ENCODE assay signal across 18 cellular contexts in genomic region chr5:32145378-32145777, GRCh38. TPM values are rescaled to one million over a fixed set of nuclear protein-coding genes. Genes with fewer than 3 reads are reported as not detected.
DNase-seq lines count a peak whose midpoint lies in the region; ATAC-seq and TF ChIP-seq lines count a peak whose summit lies in the region.
"Had no signal": no experiment of that assay in that cellular context is flagged by ENCODE, and none has a peak within 500 bp of the region (broad histone marks: within the 10 kb centered on the region; RNA-seq: fewer than 3 reads in every experiment).

No MANE protein-coding gene starts in this region.

- POLR2A ChIA-PET in PC-9 (lab: Charles Lee; ENCODE audit: unreplicated experiment): no interaction called here

- no peak overlapping the region for H3K4me2 ChIP-seq in PC-9

- TF ChIP-seq CTCF in PC-9 (conservative IDR thresholded peaks at IDR 0.05): no peak
- TF ChIP-seq CTCF in heart left ventricle (IDR thresholded peaks at IDR 0.05): no peak
- TF ChIP-seq CTCF in prostate gland (IDR thresholded peaks at IDR 0.05): no peak
- TF ChIP-seq CTCF in Calu3 (IDR thresholded peaks at IDR 0.05; ENCODE audit: unreplicated experiment): no peak
- no peak for TF ChIP-seq CTCF in ascending aorta (IDR thresholded peaks at IDR 0.05)

- H3K4me3 Mint-ChIP-seq in activated T-cell treated with anti-CD3 and anti-CD28 coated beads, Interleukin-2, amount 50 U/mL, for 72 hours: no peak overlapping the region
- H3K4me3 Mint-ChIP-seq in activated T-cell treated with anti-CD3 and anti-CD28 coated beads, Interleukin-2, amount 50 U/mL, for 4 hours: no peak overlapping the region
- H3K4me3 Mint-ChIP-seq in Calu3 (ENCODE audit: low read depth, unreplicated experiment): no peak overlapping the region

- peaks cover 41% of the 10 kb centered on the region for H3K4me1 Mint-ChIP-seq in activated T-cell treated with anti-CD3 and anti-CD28 coated beads, Interleukin-2, amount 50 U/mL, for 72 hours (ENCODE audit: low read depth)
- peaks cover 47% of the 10 kb centered on the region for H3K4me1 Mint-ChIP-seq in activated T-cell treated with anti-CD3 and anti-CD28 coated beads, Interleukin-2, amount 50 U/mL, for 4 hours (ENCODE audit: low read depth)
- H3K4me1 Mint-ChIP-seq in Calu3 (ENCODE audit: low read depth, unreplicated experiment): peaks cover 43% of the 10 kb centered on the region

- H3K4me3 ChIP-seq in PC-9 (no peak overlapping the region), heart left ventricle (no peak overlapping the region), prostate gland (no peak overlapping the region), ascending aorta (no peak overlapping the region)
- H3K4me3 ChIP-seq: left lung, SJSA1, stomach had no signal

- H3K36me3 ChIP-seq in PC-9 (ENCODE audit: low read depth): no peaks in the 10 kb centered on the region
- peaks cover 0 to 9% (median 0%) of the 10 kb centered on the region in 9 donors for H3K36me3 ChIP-seq in heart left ventricle
- no peaks in the 10 kb centered on the region for H3K36me3 ChIP-seq in prostate gland
- no peaks in the 10 kb centered on the region for H3K36me3 ChIP-seq in ascending aorta
- H3K36me3 ChIP-seq: SJSA1 had no signal

- H3K9me3 ChIP-seq in PC-9 (ENCODE audit: insufficient read depth, low read depth): no peaks in the 10 kb centered on the region
- H3K9me3 ChIP-seq in heart left ventricle: no peaks in the 10 kb centered on the region
- no peaks in the 10 kb centered on the region for H3K9me3 ChIP-seq in prostate gland
- H3K9me3 ChIP-seq in ascending aorta: no peaks in the 10 kb centered on the region
- H3K9me3 ChIP-seq: Caco-2, left lung, SJSA1, stomach had no signal

- no peaks in the 10 kb centered on the region for H3K27me3 Mint-ChIP-seq in activated T-cell treated with anti-CD3 and anti-CD28 coated beads, Interleukin-2, amount 50 U/mL, for 72 hours (ENCODE audit: low read depth)
- no peaks in the 10 kb centered on the region for H3K27me3 Mint-ChIP-seq in activated T-cell treated with anti-CD3 and anti-CD28 coated beads, Interleukin-2, amount 50 U/mL, for 4 hours (ENCODE audit: low read depth)
- H3K27me3 Mint-ChIP-seq in Calu3 (ENCODE audit: unreplicated experiment): no peaks in the 10 kb centered on the region

- H4K20me1 ChIP-seq in PC-9 (ENCODE audit: insufficient read depth): peaks cover 75% of the 10 kb centered on the region

- no peaks in the 10 kb centered on the region for H3K9me3 Mint-ChIP-seq in activated T-cell treated with anti-CD3 and anti-CD28 coated beads, Interleukin-2, amount 50 U/mL, for 72 hours
- no peaks in the 10 kb centered on the region for H3K9me3 Mint-ChIP-seq in activated T-cell treated with anti-CD3 and anti-CD28 coated beads, Interleukin-2, amount 50 U/mL, for 4 hours
- H3K9me3 Mint-ChIP-seq in Calu3 (ENCODE audit: low read depth, unreplicated experiment): no peaks in the 10 kb centered on the region

- H3K4me1 ChIP-seq in PC-9 (replicated peaks; ENCODE audit: insufficient read depth): no peaks in the 10 kb centered on the region
- H3K4me1 ChIP-seq in heart left ventricle: peaks cover 11 to 70% (median 58%) of the 10 kb centered on the region in 12 donors
- H3K4me1 ChIP-seq in prostate gland (replicated peaks): peaks cover 16% of the 10 kb centered on the region
- H3K4me1 ChIP-seq in ascending aorta: peaks cover 0 to 21% of the 10 kb centered on the region in 2 donors
- H3K4me1 ChIP-seq: SJSA1 had no signal

- TF ChIP-seq POLR2A in heart left ventricle (IDR thresholded peaks at IDR 0.05): no peak
- TF ChIP-seq POLR2A in prostate gland (IDR thresholded peaks at IDR 0.05): no peak

- BruUV-seq in PC-9 (replicated peaks; lab: Mats Ljungman, UMichigan) (no TSS peak), Calu3 (replicated peaks; lab: Mats Ljungman, UMichigan) (no TSS peak)

- CTCF ChIA-PET in PC-9 (lab: Charles Lee): no interaction called here
- CTCF ChIA-PET in Calu3 (lab: Charles Lee): interaction anchor here (0.6 kb wide), 1 partner anchor 388 kb away, joined by 3 read pairs; no protein-coding TSS in a partner anchor

- H3K36me3 Mint-ChIP-seq in activated T-cell treated with anti-CD3 and anti-CD28 coated beads, Interleukin-2, amount 50 U/mL, for 72 hours (ENCODE audit: insufficient read depth in 2 of 2): peaks cover 0 to 26% of the 10 kb centered on the region in 2 donors
- H3K36me3 Mint-ChIP-seq in activated T-cell treated with anti-CD3 and anti-CD28 coated beads, Interleukin-2, amount 50 U/mL, for 4 hours (ENCODE audit: insufficient read depth): peaks cover 16% of the 10 kb centered on the region
- peaks cover 12% of the 10 kb centered on the region for H3K36me3 Mint-ChIP-seq in Calu3 (ENCODE audit: insufficient read depth, unreplicated experiment)

- WGBS in heart left ventricle, 4 donors: 22 to 58% (median 44%) methylated on average over 2 of the region's 2 CpGs
- 42% methylated on average over 2 of the region's 2 CpGs for WGBS in prostate gland

- peaks cover 16% of the 10 kb centered on the region for H3F3A ChIP-seq in PC-9 (ENCODE audit: insufficient read depth, low read depth)

- DNase-seq in activated T-cell treated with anti-CD3 and anti-CD28 coated beads, Interleukin-2, amount 50 U/mL, for 72 hours: no peak
- DNase-seq in activated T-cell treated with anti-CD3 and anti-CD28 coated beads, Interleukin-2, amount 50 U/mL, for 4 hours: no peak
- no peak for DNase-seq in PC-9
- no peak for DNase-seq in heart left ventricle
- no peak for DNase-seq in prostate gland (ENCODE audit: low spot score)
- no peak for DNase-seq in Calu3
- DNase-seq in DMS153 treated with DMSO at 0.1 percent for 48 hours (lab: John Stamatoyannopoulos, UW; ENCODE audit: unreplicated experiment): no peak
- DNase-seq in ascending aorta (ENCODE audit: low spot score in 2 of 2): no peak
- DNase-seq: activated CD4-positive, alpha-beta T cell treated with anti-CD3 and anti-CD28 coated beads, Interleukin-2, amount 50 U/mL, for 1 hour; activated effector memory CD4-positive, alpha-beta T cell treated with anti-CD3 and anti-CD28 coated beads, Interleukin-2, amount 50 U/mL, for 16 hours; Caco-2; left lung; NCI-H2081; NCI-H446 treated with DMSO at 0.1 percent for 48 hours; T-helper 1 cell had no signal

- ATAC-seq in activated T-cell treated with anti-CD3 and anti-CD28 coated beads, Interleukin-2, amount 50 U/mL, for 72 hours (replicated peaks in 1 of 2): no peak
- ATAC-seq in activated T-cell treated with anti-CD3 and anti-CD28 coated beads, Interleukin-2, amount 50 U/mL, for 4 hours: no peak
- peak; percentile 7 to 31 (median 18) for ATAC-seq in heart left ventricle
- ATAC-seq: left lung, Panc1 had no signal

- no peaks in the 10 kb centered on the region for H3K27me3 ChIP-seq in PC-9 (ENCODE audit: insufficient read depth, low read depth)
- no peaks in the 10 kb centered on the region for H3K27me3 ChIP-seq in heart left ventricle
- no peaks in the 10 kb centered on the region for H3K27me3 ChIP-seq in prostate gland (replicated peaks; ENCODE audit: insufficient read depth)
- no peaks in the 10 kb centered on the region for H3K27me3 ChIP-seq in ascending aorta
- H3K27me3 ChIP-seq: left lung, SJSA1, stomach had no signal

- peaks cover 78% of the 10 kb centered on the region for H3K79me2 ChIP-seq in PC-9 (ENCODE audit: low read depth)

- peak overlapping the region; percentile 7 for H3K27ac Mint-ChIP-seq in activated T-cell treated with anti-CD3 and anti-CD28 coated beads, Interleukin-2, amount 50 U/mL, for 72 hours
- no peak overlapping the region for H3K27ac Mint-ChIP-seq in Calu3 (ENCODE audit: unreplicated experiment)

- no peak overlapping the region for H2AFZ ChIP-seq in PC-9

- H3K9me2 ChIP-seq in PC-9 (ENCODE audit: insufficient read depth): no peaks in the 10 kb centered on the region

- intact Hi-C loops in PC-9 (cut with micrococcal nuclease; ENCODE audit: unreplicated experiment) (no loop called here), heart left ventricle (cut with DNase I) (no loop called here), prostate gland (cut with DNase I) (no loop called here), Calu3 (cut with micrococcal nuclease; ENCODE audit: unreplicated experiment) (no loop called here), ascending aorta (cut with DNase I) (no loop called here)

- H3K27ac ChIP-seq in PC-9 (peak overlapping the region; percentile 0; the same call in 1 of the 2 replicates), heart left ventricle (peak overlapping the region in 11 of 12 donors; percentile 1 to 52 (median 28)), prostate gland (peak overlapping the region; percentile 40 to 73), ascending aorta (no peak overlapping the region)
- H3K27ac ChIP-seq: left lung, SJSA1 had no signal

RNA-seq across cellular contexts. Expression of gene GOLPH3, which starts 28.7 kb away (rescaled TPM):
- 10 to 100 TPM; 72.3 to 73.2 TPM for total RNA-seq in activated T-cell treated with anti-CD3 and anti-CD28 coated beads, Interleukin-2, amount 50 U/mL, for 72 hours
- total RNA-seq in activated T-cell treated with anti-CD3 and anti-CD28 coated beads, Interleukin-2, amount 50 U/mL, for 4 hours: 100 to 1,000 TPM; 108 to 116 (median 113) TPM
- total RNA-seq in PC-9 (2021) (179 and 267 TPM in 2 replicates), heart left ventricle (10 to 100 TPM; 34.4 to 73.4 (median 50.1) TPM), prostate gland (100 to 1,000 TPM; 118 to 259 TPM), Calu3 (2022) (115 and 123 TPM in 2 replicates), ascending aorta (171 TPM)
- polyA plus RNA-seq in heart left ventricle: 10 to 100 TPM; 20.3 to 44.0 TPM

Comparison
In these comparisons a context has a peak if more than half of its experiments do, and no peak if none do; other contexts are left out.
1. ATAC-seq: peak in heart left ventricle (4 of 4); none in activated T-cell treated with anti-CD3 and anti-CD28 coated beads, Interleukin-2, amount 50 U/mL, for 72 hours (0 of 2) and activated T-cell treated with anti-CD3 and anti-CD28 coated beads, Interleukin-2, amount 50 U/mL, for 4 hours (0 of 2).
2. H3K27ac ChIP-seq: peak in PC-9 (single experiment), heart left ventricle (11 of 12) and prostate gland (2 of 2); none in ascending aorta (0 of 2).